ENCODE assay signal across 1 cellular context in the genomic region with DNA sequence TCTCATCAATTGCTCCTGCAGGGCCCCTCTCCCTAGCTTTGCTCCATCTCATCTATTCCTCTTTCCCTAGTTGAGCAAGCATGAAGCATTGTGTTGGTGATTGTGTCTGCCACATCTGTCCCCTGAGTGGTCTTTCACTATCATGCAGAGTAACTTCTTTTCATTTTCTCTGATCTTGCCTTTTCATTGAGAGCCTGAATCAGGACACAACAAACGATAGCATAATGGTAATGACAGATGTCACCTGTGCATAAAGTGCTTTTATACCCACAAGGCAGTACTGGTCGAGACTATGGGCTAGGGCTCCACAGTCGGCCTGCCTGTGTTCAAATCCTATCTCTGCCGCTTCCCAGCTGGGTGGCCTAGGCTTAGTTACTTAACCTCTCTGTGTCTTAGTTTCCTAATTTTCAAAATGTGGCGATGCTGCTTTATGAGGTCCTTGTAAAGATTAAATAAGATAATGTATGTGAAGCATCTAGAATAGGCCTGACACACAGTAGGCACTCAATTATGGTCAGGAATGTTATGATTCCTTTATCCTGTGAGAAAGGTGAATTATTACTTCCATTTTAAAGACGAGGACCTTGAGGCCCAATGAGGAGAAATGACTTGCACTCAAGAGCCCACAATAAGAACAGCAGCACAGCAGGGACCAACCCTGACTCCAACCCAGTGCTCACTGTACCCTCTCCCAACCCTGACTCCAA.
TF ChIP-seq lines count a peak whose summit lies in the region.

No MANE protein-coding gene starts in this region.

TF ChIP-seq in GM23338, 12 proteins besides CTCF, POLR2A, EP300 and RAD21:
- TF ChIP-seq, protein P1, sequence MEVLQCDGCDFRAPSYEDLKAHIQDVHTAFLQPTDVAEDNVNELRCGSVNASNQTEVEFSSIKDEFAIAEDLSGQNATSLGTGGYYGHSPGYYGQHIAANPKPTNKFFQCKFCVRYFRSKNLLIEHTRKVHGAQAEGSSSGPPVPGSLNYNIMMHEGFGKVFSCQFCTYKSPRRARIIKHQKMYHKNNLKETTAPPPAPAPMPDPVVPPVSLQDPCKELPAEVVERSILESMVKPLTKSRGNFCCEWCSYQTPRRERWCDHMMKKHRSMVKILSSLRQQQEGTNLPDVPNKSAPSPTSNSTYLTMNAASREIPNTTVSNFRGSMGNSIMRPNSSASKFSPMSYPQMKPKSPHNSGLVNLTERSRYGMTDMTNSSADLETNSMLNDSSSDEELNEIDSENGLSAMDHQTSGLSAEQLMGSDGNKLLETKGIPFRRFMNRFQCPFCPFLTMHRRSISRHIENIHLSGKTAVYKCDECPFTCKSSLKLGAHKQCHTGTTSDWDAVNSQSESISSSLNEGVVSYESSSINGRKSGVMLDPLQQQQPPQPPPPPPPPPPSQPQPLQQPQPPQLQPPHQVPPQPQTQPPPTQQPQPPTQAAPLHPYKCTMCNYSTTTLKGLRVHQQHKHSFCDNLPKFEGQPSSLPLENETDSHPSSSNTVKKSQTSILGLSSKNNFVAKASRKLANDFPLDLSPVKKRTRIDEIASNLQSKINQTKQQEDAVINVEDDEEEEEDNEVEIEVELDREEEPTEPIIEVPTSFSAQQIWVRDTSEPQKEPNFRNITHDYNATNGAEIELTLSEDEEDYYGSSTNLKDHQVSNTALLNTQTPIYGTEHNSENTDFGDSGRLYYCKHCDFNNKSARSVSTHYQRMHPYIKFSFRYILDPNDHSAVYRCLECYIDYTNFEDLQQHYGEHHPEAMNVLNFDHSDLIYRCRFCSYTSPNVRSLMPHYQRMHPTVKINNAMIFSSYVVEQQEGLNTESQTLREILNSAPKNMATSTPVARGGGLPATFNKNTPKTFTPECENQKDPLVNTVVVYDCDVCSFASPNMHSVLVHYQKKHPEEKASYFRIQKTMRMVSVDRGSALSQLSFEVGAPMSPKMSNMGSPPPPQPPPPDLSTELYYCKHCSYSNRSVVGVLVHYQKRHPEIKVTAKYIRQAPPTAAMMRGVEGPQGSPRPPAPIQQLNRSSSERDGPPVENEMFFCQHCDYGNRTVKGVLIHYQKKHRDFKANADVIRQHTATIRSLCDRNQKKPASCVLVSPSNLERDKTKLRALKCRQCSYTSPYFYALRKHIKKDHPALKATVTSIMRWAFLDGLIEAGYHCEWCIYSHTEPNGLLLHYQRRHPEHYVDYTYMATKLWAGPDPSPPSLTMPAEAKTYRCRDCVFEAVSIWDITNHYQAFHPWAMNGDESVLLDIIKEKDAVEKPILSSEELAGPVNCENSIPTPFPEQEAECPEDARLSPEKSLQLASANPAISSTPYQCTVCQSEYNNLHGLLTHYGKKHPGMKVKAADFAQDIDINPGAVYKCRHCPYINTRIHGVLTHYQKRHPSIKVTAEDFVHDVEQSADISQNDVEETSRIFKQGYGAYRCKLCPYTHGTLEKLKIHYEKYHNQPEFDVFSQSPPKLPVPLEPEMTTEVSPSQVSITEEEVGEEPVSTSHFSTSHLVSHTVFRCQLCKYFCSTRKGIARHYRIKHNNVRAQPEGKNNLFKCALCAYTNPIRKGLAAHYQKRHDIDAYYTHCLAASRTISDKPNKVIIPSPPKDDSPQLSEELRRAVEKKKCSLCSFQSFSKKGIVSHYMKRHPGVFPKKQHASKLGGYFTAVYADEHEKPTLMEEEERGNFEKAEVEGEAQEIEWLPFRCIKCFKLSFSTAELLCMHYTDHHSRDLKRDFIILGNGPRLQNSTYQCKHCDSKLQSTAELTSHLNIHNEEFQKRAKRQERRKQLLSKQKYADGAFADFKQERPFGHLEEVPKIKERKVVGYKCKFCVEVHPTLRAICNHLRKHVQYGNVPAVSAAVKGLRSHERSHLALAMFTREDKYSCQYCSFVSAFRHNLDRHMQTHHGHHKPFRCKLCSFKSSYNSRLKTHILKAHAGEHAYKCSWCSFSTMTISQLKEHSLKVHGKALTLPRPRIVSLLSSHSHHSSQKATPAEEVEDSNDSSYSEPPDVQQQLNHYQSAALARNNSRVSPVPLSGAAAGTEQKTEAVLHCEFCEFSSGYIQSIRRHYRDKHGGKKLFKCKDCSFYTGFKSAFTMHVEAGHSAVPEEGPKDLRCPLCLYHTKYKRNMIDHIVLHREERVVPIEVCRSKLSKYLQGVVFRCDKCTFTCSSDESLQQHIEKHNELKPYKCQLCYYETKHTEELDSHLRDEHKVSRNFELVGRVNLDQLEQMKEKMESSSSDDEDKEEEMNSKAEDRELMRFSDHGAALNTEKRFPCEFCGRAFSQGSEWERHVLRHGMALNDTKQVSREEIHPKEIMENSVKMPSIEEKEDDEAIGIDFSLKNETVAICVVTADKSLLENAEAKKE (CRISPR knock-in tag; IDR thresholded peaks at IDR 0.05): peak; percentile 69
- TF ChIP-seq ZNF114 (CRISPR knock-in tag; IDR thresholded peaks at IDR 0.05): no peak
